ENCODE assay signal across 1 cellular context in the genomic region with DNA sequence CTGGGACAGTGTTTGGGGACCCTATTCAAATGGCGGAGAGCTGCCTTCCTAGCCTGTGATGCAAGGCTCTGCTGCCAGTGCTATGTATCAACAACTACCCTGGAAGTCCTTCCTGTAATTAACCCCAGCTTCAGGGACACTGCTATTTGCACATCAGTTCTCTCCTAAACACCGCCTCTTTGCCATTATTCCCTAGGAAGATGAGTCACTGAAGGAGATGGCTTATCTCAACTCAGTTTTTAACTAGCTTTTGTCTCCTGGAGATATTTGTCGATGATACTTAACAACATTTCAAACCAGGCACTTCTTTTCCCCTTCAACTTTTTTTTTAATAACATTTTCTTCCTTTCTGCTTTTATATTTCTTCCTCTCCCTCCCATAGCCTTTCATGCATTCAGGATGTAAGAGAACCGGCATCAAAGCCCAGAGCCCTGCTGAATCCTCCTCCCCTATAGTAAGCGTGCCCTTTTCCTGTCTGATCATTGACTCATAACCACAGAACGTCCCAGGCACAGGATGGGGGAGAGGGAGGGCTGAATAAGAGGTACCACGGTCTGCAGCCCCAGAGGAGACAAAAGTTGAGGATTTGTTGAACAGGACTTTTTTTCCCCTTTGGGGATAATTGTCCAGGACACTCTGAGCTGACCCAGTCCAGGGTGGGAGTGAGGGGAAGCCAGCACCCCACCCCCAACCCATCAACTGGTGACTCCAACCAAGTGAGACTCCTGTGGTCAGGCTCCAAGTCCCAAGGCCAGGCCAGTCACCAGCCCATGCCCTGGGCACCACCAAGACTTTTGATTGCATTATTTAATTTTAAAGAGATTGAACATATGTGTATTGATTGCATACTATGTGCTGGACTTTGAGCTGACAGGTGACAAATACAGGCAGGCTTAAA.
TF ChIP-seq lines count a peak whose summit lies in the region.

No MANE protein-coding gene starts in this region.

TF ChIP-seq in A549, 52 proteins besides CTCF, POLR2A, EP300 and RAD21 (continued from another document):
- TF ChIP-seq, protein P1, sequence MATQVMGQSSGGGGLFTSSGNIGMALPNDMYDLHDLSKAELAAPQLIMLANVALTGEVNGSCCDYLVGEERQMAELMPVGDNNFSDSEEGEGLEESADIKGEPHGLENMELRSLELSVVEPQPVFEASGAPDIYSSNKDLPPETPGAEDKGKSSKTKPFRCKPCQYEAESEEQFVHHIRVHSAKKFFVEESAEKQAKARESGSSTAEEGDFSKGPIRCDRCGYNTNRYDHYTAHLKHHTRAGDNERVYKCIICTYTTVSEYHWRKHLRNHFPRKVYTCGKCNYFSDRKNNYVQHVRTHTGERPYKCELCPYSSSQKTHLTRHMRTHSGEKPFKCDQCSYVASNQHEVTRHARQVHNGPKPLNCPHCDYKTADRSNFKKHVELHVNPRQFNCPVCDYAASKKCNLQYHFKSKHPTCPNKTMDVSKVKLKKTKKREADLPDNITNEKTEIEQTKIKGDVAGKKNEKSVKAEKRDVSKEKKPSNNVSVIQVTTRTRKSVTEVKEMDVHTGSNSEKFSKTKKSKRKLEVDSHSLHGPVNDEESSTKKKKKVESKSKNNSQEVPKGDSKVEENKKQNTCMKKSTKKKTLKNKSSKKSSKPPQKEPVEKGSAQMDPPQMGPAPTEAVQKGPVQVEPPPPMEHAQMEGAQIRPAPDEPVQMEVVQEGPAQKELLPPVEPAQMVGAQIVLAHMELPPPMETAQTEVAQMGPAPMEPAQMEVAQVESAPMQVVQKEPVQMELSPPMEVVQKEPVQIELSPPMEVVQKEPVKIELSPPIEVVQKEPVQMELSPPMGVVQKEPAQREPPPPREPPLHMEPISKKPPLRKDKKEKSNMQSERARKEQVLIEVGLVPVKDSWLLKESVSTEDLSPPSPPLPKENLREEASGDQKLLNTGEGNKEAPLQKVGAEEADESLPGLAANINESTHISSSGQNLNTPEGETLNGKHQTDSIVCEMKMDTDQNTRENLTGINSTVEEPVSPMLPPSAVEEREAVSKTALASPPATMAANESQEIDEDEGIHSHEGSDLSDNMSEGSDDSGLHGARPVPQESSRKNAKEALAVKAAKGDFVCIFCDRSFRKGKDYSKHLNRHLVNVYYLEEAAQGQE (IDR thresholded peaks at IDR 0.05): no peak
- TF ChIP-seq POLR2AphosphoS2 (conservative IDR thresholded peaks at IDR 0.05; ENCODE audit: low read length): no peak
- no peak for TF ChIP-seq TP53 (CRISPR knock-in tag; IDR thresholded peaks at IDR 0.05)
- no peak; the same call in none of the 2 replicates for TF ChIP-seq FOSL2 (IDR thresholded peaks at IDR 0.05)
- peak; percentile 82 for TF ChIP-seq FOSL2 (CRISPR knock-in tag; IDR thresholded peaks at IDR 0.05)
- TF ChIP-seq RFX5 (IDR thresholded peaks at IDR 0.05): no peak
- TF ChIP-seq HOXA7 (CRISPR knock-in tag; IDR thresholded peaks at IDR 0.05): no peak
- no peak for TF ChIP-seq MAZ (IDR thresholded peaks at IDR 0.05; ENCODE audit: borderline replicate concordance, low read depth, low read length)
- TF ChIP-seq, protein P2, sequence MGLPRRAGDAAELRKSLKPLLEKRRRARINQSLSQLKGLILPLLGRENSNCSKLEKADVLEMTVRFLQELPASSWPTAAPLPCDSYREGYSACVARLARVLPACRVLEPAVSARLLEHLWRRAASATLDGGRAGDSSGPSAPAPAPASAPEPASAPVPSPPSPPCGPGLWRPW (IDR thresholded peaks at IDR 0.05): 0 out of 2 replicates have a peak, but pooled peaks have one; percentile 28
- TF ChIP-seq CHD4 (IDR thresholded peaks at IDR 0.05; ENCODE audit: borderline replicate concordance): no peak
- no peak for TF ChIP-seq ZC3H11A (IDR thresholded peaks at IDR 0.05)
- no peak for TF ChIP-seq SREBF2 (IDR thresholded peaks at IDR 0.05)
- TF ChIP-seq, protein P3, sequence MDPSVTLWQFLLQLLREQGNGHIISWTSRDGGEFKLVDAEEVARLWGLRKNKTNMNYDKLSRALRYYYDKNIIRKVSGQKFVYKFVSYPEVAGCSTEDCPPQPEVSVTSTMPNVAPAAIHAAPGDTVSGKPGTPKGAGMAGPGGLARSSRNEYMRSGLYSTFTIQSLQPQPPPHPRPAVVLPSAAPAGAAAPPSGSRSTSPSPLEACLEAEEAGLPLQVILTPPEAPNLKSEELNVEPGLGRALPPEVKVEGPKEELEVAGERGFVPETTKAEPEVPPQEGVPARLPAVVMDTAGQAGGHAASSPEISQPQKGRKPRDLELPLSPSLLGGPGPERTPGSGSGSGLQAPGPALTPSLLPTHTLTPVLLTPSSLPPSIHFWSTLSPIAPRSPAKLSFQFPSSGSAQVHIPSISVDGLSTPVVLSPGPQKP (IDR thresholded peaks at IDR 0.05; ENCODE audit: low read depth, low read length): no peak
- TF ChIP-seq HOXB5 (CRISPR knock-in tag; IDR thresholded peaks at IDR 0.05): no peak
- TF ChIP-seq ZSCAN20 (CRISPR knock-in tag; IDR thresholded peaks at IDR 0.05): no peak
- TF ChIP-seq HEYL (CRISPR knock-in tag; IDR thresholded peaks at IDR 0.05): no peak
- TF ChIP-seq RARB (CRISPR knock-in tag; IDR thresholded peaks at IDR 0.05): no peak
- no peak for TF ChIP-seq ESRRA (IDR thresholded peaks at IDR 0.05; ENCODE audit: borderline replicate concordance, low read length)
- no peak for TF ChIP-seq NR3C1 (IDR thresholded peaks at IDR 0.05)
- no peak for TF ChIP-seq CBX2 (IDR thresholded peaks at IDR 0.05; ENCODE audit: borderline replicate concordance, low read depth)
- TF ChIP-seq, protein P4, sequence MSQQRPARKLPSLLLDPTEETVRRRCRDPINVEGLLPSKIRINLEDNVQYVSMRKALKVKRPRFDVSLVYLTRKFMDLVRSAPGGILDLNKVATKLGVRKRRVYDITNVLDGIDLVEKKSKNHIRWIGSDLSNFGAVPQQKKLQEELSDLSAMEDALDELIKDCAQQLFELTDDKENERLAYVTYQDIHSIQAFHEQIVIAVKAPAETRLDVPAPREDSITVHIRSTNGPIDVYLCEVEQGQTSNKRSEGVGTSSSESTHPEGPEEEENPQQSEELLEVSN (IDR thresholded peaks at IDR 0.05; ENCODE audit: borderline replicate concordance, low read depth): no peak
- TF ChIP-seq EHMT2 (IDR thresholded peaks at IDR 0.05; ENCODE audit: low read depth): no peak
- TF ChIP-seq JUN (IDR thresholded peaks at IDR 0.05): peak; percentile 24 to 71; a peak in 3 of 5 replicates
- TF ChIP-seq MAFK (IDR thresholded peaks at IDR 0.05; ENCODE audit: partially characterized antibody): no peak
- no peak for TF ChIP-seq MYC (IDR thresholded peaks at IDR 0.05; ENCODE audit: borderline replicate concordance, low read length)
- TF ChIP-seq HDAC2 (IDR thresholded peaks at IDR 0.05): no peak
- TF ChIP-seq FOSB (CRISPR knock-in tag; IDR thresholded peaks at IDR 0.05): no peak
